In the genomic region with DNA sequence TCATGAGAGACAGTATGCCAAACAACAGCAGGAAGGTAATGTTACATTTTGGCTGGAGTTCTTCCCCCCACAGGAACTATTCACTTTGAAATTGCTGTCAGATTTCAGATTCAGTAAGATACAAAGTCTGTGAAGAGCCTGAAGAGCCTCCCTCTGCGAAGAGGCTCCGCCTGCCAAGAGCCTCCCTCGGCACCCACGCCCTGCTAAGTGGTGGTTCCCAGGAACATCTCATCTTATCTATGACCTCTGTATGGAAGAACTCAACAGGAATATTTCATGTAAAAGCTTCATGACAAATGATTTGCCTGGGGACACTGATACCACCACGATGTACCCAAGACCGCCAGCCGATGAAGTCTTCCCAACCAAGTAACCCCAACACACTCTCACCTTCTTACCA, we compare ENCODE assay signal across 10 cellular contexts. TPM values are rescaled to one million over a fixed set of nuclear protein-coding genes. Genes with fewer than 3 reads are reported as not detected.
DNase-seq lines count a peak whose midpoint lies in the region; ATAC-seq and TF ChIP-seq lines count a peak whose summit lies in the region.
"Had no signal": no experiment of that assay in that cellular context is flagged by ENCODE, and none has a peak within 500 bp of the region (broad histone marks: within the 10 kb centered on the region; RNA-seq: fewer than 3 reads in every experiment).

No MANE protein-coding gene starts in this region.

- no peak overlapping the region for H3K9ac ChIP-seq in endodermal cell (ENCODE audit: extremely low read depth, low read length, poor library complexity, severe bottlenecking)

- peak; percentile 33 for DNase-seq in DMS79 treated with DMSO at 0.1 percent for 48 hours (lab: John Stamatoyannopoulos, UW)
- no peak for DNase-seq in DMS79 (lab: John Stamatoyannopoulos, UW)
- DNase-seq in NCI-H2196 treated with DMSO at 0.1 percent for 48 hours (lab: John Stamatoyannopoulos, UW; ENCODE audit: unreplicated experiment) = peak; percentile 29
- no peak for DNase-seq in endodermal cell
- DNase-seq in osteocyte (ENCODE audit: extremely low spot score, unreplicated experiment) = no peak
- no peak for DNase-seq in amniotic stem cell (lab: John Stamatoyannopoulos, UW)
- DNase-seq in NCI-H146 (lab: John Stamatoyannopoulos, UW) = no peak
- DNase-seq: NCI-H1436 treated with DMSO at 0.1 percent for 48 hours had no signal

- H3K27me3 Mint-ChIP-seq in endodermal cell (ENCODE audit: insufficient read depth) (no peaks in the 10 kb centered on the region), osteocyte (ENCODE audit: unreplicated experiment) (no peaks in the 10 kb centered on the region)

- no peak overlapping the region for H3K27ac ChIP-seq in endodermal cell (ENCODE audit: low read depth, low read length)
- H3K27ac ChIP-seq: A549 had no signal

- no peak for ATAC-seq in HG03571 (IDR thresholded peaks at IDR 0.05; ENCODE audit: unreplicated experiment)
- ATAC-seq: A549 had no signal

- H3K27me3 ChIP-seq in endodermal cell (ENCODE audit: control insufficient read depth, insufficient read depth, low read length, poor library complexity, severe bottlenecking) = no peaks in the 10 kb centered on the region

- no peak for TF ChIP-seq CTCF in endodermal cell (conservative IDR thresholded peaks at IDR 0.05)
- TF ChIP-seq CTCF in osteocyte (IDR thresholded peaks at IDR 0.05) = no peak

- H3K36me3 ChIP-seq in endodermal cell (ENCODE audit: control insufficient read depth, insufficient read depth, low read length) = peaks cover 35% of the 10 kb centered on the region

- H3K4me3 Mint-ChIP-seq in endodermal cell (no peak overlapping the region), osteocyte (ENCODE audit: unreplicated experiment) (peak overlapping the region; percentile 42)

- WGBS in endodermal cell (ENCODE audit: insufficient coverage in 1 of 2, insufficient read length in 1 of 2), 2 experiments = 91 to 98% methylated on average over 7 of the region's 7 CpGs

- no peak overlapping the region for H3K4me3 ChIP-seq in endodermal cell (ENCODE audit: low read length)
- H3K4me3 ChIP-seq: A549 had no signal

- H3K4me1 Mint-ChIP-seq in endodermal cell (peaks cover 40% of the 10 kb centered on the region), osteocyte (ENCODE audit: unreplicated experiment) (peaks cover 64% of the 10 kb centered on the region)

- peaks cover 26% of the 10 kb centered on the region for H3K4me1 ChIP-seq in endodermal cell (ENCODE audit: control insufficient read depth, insufficient read depth, low read length)

- H3K9me3 ChIP-seq in endodermal cell (ENCODE audit: control insufficient read depth, low read length) = no peaks in the 10 kb centered on the region
- H3K9me3 ChIP-seq: A549 had no signal

- H3K9me3 Mint-ChIP-seq in endodermal cell (peaks cover 5% of the 10 kb centered on the region), osteocyte (ENCODE audit: unreplicated experiment) (no peaks in the 10 kb centered on the region)

- H3K36me3 Mint-ChIP-seq in endodermal cell (ENCODE audit: low read depth) (peaks cover 27% of the 10 kb centered on the region), osteocyte (ENCODE audit: unreplicated experiment) (peaks cover 10% of the 10 kb centered on the region)

- peak overlapping the region; percentile 86 for H3K27ac Mint-ChIP-seq in endodermal cell
- H3K27ac Mint-ChIP-seq in osteocyte (ENCODE audit: unreplicated experiment) = peak overlapping the region; percentile 91

RNA-seq across cellular contexts. Expression of gene ZC3H7A, which starts 3.2 kb away (rescaled TPM):
- total RNA-seq in endodermal cell (10 to 100 TPM; 37.7 to 38.5 TPM), osteocyte (69.6 and 79.6 TPM in 2 replicates)
- polyA plus RNA-seq in endodermal cell (2013, experiment 1 of 2) = 49.7 TPM
- 47.6 TPM for polyA plus RNA-seq in endodermal cell (2013, experiment 2 of 2)

RNA-seq across cellular contexts. Expression of gene TXNDC11, which starts 51.2 kb away (rescaled TPM):
- 10 to 100 TPM; 16.4 to 20.8 TPM for total RNA-seq in endodermal cell
- 13.2 TPM for polyA plus RNA-seq in endodermal cell (2013, experiment 1 of 2)
- 13.6 TPM for polyA plus RNA-seq in endodermal cell (2013, experiment 2 of 2)
- total RNA-seq in osteocyte = 31.9 and 32.3 TPM in 2 replicates

RNA-seq across cellular contexts. Expression of gene RSL1D1, which starts 57.5 kb away (rescaled TPM):
- total RNA-seq in endodermal cell = 100 to 1,000 TPM; 148 to 162 TPM
- 159 TPM for polyA plus RNA-seq in endodermal cell (2013, experiment 1 of 2)
- 146 TPM for polyA plus RNA-seq in endodermal cell (2013, experiment 2 of 2)
- 122 and 128 TPM in 2 replicates for total RNA-seq in osteocyte

Comparison
In these comparisons a context has a peak if more than half of its experiments do, and no peak if none do; other contexts are left out.
1. DNase-seq: peak in DMS79 treated with DMSO at 0.1 percent for 48 hours (single experiment) and NCI-H2196 treated with DMSO at 0.1 percent for 48 hours (single experiment); none in DMS79 (single experiment), endodermal cell (single experiment), osteocyte (single experiment), amniotic stem cell (single experiment) and NCI-H146 (single experiment).